ENCODE assay signal across 15 cellular contexts in genomic region chr10:60358282-60358681, GRCh38. TPM values are rescaled to one million over a fixed set of nuclear protein-coding genes. Genes with fewer than 3 reads are reported as not detected.
DNase-seq lines count a peak whose midpoint lies in the region; ATAC-seq and TF ChIP-seq lines count a peak whose summit lies in the region.
"Had no signal": no experiment of that assay in that cellular context is flagged by ENCODE, and none has a peak within 500 bp of the region (broad histone marks: within the 10 kb centered on the region; RNA-seq: fewer than 3 reads in every experiment).

No MANE protein-coding gene starts in this region.

- peaks cover 7% of the 10 kb centered on the region for H3K4me1 Mint-ChIP-seq in memory B cell

- H3K4me1 ChIP-seq in adrenal gland (replicated peaks in 1 of 2) = no peaks in the 10 kb centered on the region
- no peaks in the 10 kb centered on the region for H3K4me1 ChIP-seq in gastroesophageal sphincter

- TF ChIP-seq EP300 in gastroesophageal sphincter (IDR thresholded peaks at IDR 0.05) = no peak

- H3K36me3 ChIP-seq in adrenal gland (replicated peaks in 1 of 2) (no peaks in the 10 kb centered on the region), gastroesophageal sphincter (no peaks in the 10 kb centered on the region)
- H3K36me3 ChIP-seq: tibial nerve had no signal

- no peak for TF ChIP-seq CTCF in adrenal gland (IDR thresholded peaks at IDR 0.05)
- no peak for TF ChIP-seq CTCF in gastroesophageal sphincter (IDR thresholded peaks at IDR 0.05)

- no peaks in the 10 kb centered on the region for H3K36me3 Mint-ChIP-seq in memory B cell

- no peak overlapping the region for H3K4me3 Mint-ChIP-seq in memory B cell

- ATAC-seq in GM21515 (IDR thresholded peaks at IDR 0.05; ENCODE audit: unreplicated experiment) (peak; percentile 97), HG03097 (IDR thresholded peaks at IDR 0.05; ENCODE audit: low FRiP score, unreplicated experiment) (peak; percentile 72), memory B cell (ENCODE audit: low read depth) (peak; percentile 94), gastroesophageal sphincter (no peak)

- no peaks in the 10 kb centered on the region for H3K27me3 Mint-ChIP-seq in memory B cell

- H3K27ac Mint-ChIP-seq in memory B cell = no peak overlapping the region

- H3K9me3 ChIP-seq in adrenal gland (replicated peaks in 1 of 3) (no peaks in the 10 kb centered on the region), gastroesophageal sphincter (no peaks in the 10 kb centered on the region)
- H3K9me3 ChIP-seq: tibial nerve had no signal

- H3K27me3 ChIP-seq in adrenal gland = no peaks in the 10 kb centered on the region
- no peaks in the 10 kb centered on the region for H3K27me3 ChIP-seq in gastroesophageal sphincter
- H3K27me3 ChIP-seq: tibial nerve had no signal

- no peak overlapping the region for H3K4me3 ChIP-seq in adrenal gland
- no peak overlapping the region for H3K4me3 ChIP-seq in gastroesophageal sphincter
- H3K4me3 ChIP-seq: tibial nerve had no signal

- TF ChIP-seq POLR2A in adrenal gland (IDR thresholded peaks at IDR 0.05) = no peak
- no peak for TF ChIP-seq POLR2A in gastroesophageal sphincter (IDR thresholded peaks at IDR 0.05)

- H3K27ac ChIP-seq in adrenal gland (no peak overlapping the region), gastroesophageal sphincter (no peak overlapping the region)
- H3K27ac ChIP-seq: 22Rv1, tibial nerve had no signal

- DNase-seq in NCI-H2171 treated with DMSO at 0.1 percent for 48 hours (lab: John Stamatoyannopoulos, UW) = peak; percentile 53
- DNase-seq in NCI-H2171 (lab: John Stamatoyannopoulos, UW) = no peak
- DNase-seq in memory B cell (ENCODE audit: low spot score in 2 of 2) = no peak
- DNase-seq in adrenal gland = no peak
- no peak for DNase-seq in foreskin melanocyte
- DNase-seq: activated CD4-positive, alpha-beta T cell treated with anti-CD3 and anti-CD28 coated beads for 4 hours; DND-41; erythroblast; NCI-H1694; stimulated activated CD4-positive, alpha-beta T cell treated with anti-CD3 and anti-CD28 coated beads, Interleukin-4, amount 100 ng/mL, for 4 hours had no signal

- intact Hi-C loops in adrenal gland (cut with DNase I) = no loop called here

- no peaks in the 10 kb centered on the region for H3K9me3 Mint-ChIP-seq in memory B cell

RNA-seq across cellular contexts. Expression of gene ANK3, which starts 31.4 kb away (rescaled TPM):
- total RNA-seq in adrenal gland (10 to 100 TPM in 7 of 8 donors, 1 to 10 TPM in 1; 9.3 to 28.9 (median 18.4) TPM), gastroesophageal sphincter (10 to 100 TPM; 21.1 to 61.5 (median 38.9) TPM)
- polyA plus RNA-seq in adrenal gland = 10 to 100 TPM in 1 of 3 donors, 1 to 10 TPM in 2; 2.6 to 12.2 (median 6.2) TPM
